3 cellular contexts compared by ENCODE assay signal in the genomic region with DNA sequence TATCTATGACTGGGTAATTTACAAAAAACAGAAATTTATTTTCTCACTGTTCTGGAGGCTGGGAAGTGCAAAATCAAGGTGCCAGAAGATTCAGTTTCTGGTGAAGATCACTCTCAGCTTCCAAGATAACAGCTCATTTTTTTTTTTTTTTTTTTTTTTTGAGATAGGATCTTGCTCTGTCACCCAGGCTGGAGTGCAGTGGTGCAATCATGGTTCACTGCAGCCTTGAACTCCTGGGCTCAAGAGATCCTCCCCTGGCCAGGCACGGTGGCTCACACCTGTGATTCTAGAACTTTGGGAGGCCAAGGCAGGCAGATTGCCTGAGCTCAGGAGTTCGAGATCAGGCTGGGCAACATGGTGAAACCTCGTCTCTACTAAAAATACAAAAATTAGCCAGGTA. TPM values are rescaled to one million over a fixed set of nuclear protein-coding genes. Genes with fewer than 3 reads are reported as not detected.
"Had no signal": no experiment of that assay in that cellular context is flagged by ENCODE, and none has a peak within 500 bp of the region (broad histone marks: within the 10 kb centered on the region; RNA-seq: fewer than 3 reads in every experiment).

No MANE protein-coding gene starts in this region.

RNA-seq across cellular contexts. Expression of gene FBXO17, which starts 22.0 kb away (rescaled TPM):
- total RNA-seq: OCI-LY7, PC-3 had no signal

RNA-seq across cellular contexts. Expression of gene FBXO27, which starts 34.8 kb away (rescaled TPM):
- total RNA-seq: RPMI7951 had no signal
